1 cellular context compared by ENCODE assay signal in the genomic region with DNA sequence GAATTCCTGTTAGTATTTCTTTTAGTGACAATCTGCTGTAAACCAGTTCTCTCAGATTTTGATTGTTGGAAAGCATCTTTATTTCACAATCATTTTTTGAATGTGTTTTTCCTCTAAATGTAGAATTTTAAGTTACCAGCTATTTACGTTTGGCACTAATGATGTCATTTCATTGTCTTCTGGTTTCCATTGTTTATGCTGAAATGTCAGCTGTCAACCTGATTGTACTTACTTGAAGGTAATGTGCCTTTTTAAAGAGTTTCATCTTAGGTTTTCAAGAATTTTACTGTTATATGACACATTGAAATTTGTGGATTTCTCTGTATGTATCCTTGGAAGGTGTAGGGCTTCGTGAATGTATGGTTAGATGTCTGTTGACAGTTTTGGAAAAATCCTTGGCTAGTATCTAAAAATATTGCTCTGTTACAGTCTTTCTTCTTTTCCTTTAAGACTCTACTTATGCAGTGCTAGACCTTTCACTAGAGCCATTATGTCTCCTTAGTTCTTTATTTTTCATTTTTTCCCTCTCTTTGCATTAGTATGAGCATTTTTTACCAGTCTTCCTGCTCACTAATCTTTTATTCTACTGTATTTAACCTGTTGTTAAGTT.
TF ChIP-seq lines count a peak whose summit lies in the region.

No MANE protein-coding gene starts in this region.

TF ChIP-seq in HEK293, 187 proteins besides CTCF, POLR2A, EP300 and RAD21 (continued from another document):
- TF ChIP-seq, protein P1, sequence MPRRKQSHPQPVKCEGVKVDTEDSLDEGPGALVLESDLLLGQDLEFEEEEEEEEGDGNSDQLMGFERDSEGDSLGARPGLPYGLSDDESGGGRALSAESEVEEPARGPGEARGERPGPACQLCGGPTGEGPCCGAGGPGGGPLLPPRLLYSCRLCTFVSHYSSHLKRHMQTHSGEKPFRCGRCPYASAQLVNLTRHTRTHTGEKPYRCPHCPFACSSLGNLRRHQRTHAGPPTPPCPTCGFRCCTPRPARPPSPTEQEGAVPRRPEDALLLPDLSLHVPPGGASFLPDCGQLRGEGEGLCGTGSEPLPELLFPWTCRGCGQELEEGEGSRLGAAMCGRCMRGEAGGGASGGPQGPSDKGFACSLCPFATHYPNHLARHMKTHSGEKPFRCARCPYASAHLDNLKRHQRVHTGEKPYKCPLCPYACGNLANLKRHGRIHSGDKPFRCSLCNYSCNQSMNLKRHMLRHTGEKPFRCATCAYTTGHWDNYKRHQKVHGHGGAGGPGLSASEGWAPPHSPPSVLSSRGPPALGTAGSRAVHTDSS (tag by site-specific recombination; IDR thresholded peaks at IDR 0.05) = no peak
TF ChIP-seq in HEK293: peak in this region for 10.
